10 cellular contexts compared by ENCODE assay signal in genomic region chr6:121932071-121933009, GRCh38.
DNase-seq lines count a peak whose midpoint lies in the region; ATAC-seq and TF ChIP-seq lines count a peak whose summit lies in the region.
"Had no signal": no experiment of that assay in that cellular context is flagged by ENCODE, and none has a peak within 500 bp of the region (broad histone marks: within the 10 kb centered on the region; RNA-seq: fewer than 3 reads in every experiment).

No MANE protein-coding gene starts in this region.

- H3K27me3 Mint-ChIP-seq in naive thymus-derived CD8-positive, alpha-beta T cell: peaks cover 0 to 2% (median 0%) of the 10 kb centered on the region in 5 donors

- POLR2A ChIA-PET in naive thymus-derived CD8-positive, alpha-beta T cell (lab: Charles Lee): no interaction called here

- 20 to 27% methylated on average over 13 of the region's 13 CpGs for WGBS in tibial nerve, 2 donors

- H3K4me1 ChIP-seq in iPS-15b (ENCODE audit: control insufficient read depth, insufficient read depth, low read length) (peaks cover 9% of the 10 kb centered on the region), tibial nerve (peaks cover 0 to 14% (median 2%) of the 10 kb centered on the region in 4 donors)

- no peak overlapping the region for H3K4me3 Mint-ChIP-seq in naive thymus-derived CD8-positive, alpha-beta T cell

- H3K27ac Mint-ChIP-seq in naive thymus-derived CD8-positive, alpha-beta T cell: no peak overlapping the region

- in situ Hi-C loops in astrocyte of the cerebellum (cut with HindIII; ENCODE audit: low sequenced_read_pairs): no loop called here

- H3K9me3 ChIP-seq in iPS-15b (ENCODE audit: control insufficient read depth, insufficient read depth, low read length) (no peaks in the 10 kb centered on the region), tibial nerve (no peaks in the 10 kb centered on the region)

- TF ChIP-seq CTCF in astrocyte of the cerebellum (IDR thresholded peaks at IDR 0.05; ENCODE audit: low read depth, low read length, missing control alignments) (no peak), tibial nerve (IDR thresholded peaks at IDR 0.05) (no peak)

- H3K27ac ChIP-seq in tibial nerve: peak overlapping the region in 1 of 4 donors; percentile 39
- H3K27ac ChIP-seq: 22Rv1 had no signal

- H3K9me3 Mint-ChIP-seq in naive thymus-derived CD8-positive, alpha-beta T cell: peaks cover 0 to 8% (median 0%) of the 10 kb centered on the region in 9 donors

- peak; percentile 15 for DNase-seq in DMS53 (lab: John Stamatoyannopoulos, UW)
- DNase-seq in DMS53 treated with DMSO at 0.1 percent for 48 hours (lab: John Stamatoyannopoulos, UW; ENCODE audit: unreplicated experiment): no peak
- DNase-seq in astrocyte of the cerebellum (ENCODE audit: low read depth): peak; percentile 47
- peak; percentile 34 to 37 for DNase-seq in tibial nerve (ENCODE audit: low spot score in 2 of 2)
- no peak for DNase-seq in activated CD4-positive, alpha-beta T cell treated with anti-CD3 and anti-CD28 coated beads, Interleukin-2, amount 50 U/mL, for 1 hour
- DNase-seq in naive thymus-derived CD8-positive, alpha-beta T cell: no peak
- DNase-seq: NCI-H1694 treated with DMSO at 0.1 percent for 48 hours had no signal

- H3K4me1 Mint-ChIP-seq in naive thymus-derived CD8-positive, alpha-beta T cell: no peaks in the 10 kb centered on the region

- peak in 1 of 2 donors; percentile 50 for TF ChIP-seq EP300 in tibial nerve (IDR thresholded peaks at IDR 0.05)

- H3K4me3 ChIP-seq in astrocyte of the cerebellum (ENCODE audit: low read depth, low read length): no peak overlapping the region
- H3K4me3 ChIP-seq in iPS-15b (ENCODE audit: low read depth, low read length): peak overlapping the region; percentile 14
- no peak overlapping the region for H3K4me3 ChIP-seq in tibial nerve

- H3K27me3 ChIP-seq in iPS-15b (ENCODE audit: control insufficient read depth, insufficient read depth, low read length) (no peaks in the 10 kb centered on the region), tibial nerve (no peaks in the 10 kb centered on the region)

- H3K9ac ChIP-seq in iPS-15b (ENCODE audit: low read depth, low read length): no peak overlapping the region

- no peak for ATAC-seq in naive thymus-derived CD8-positive, alpha-beta T cell
- no peak for ATAC-seq in HG03342 (IDR thresholded peaks at IDR 0.05; ENCODE audit: unreplicated experiment)

- H3K36me3 ChIP-seq in iPS-15b (ENCODE audit: control insufficient read depth, insufficient read depth, low read length): no peaks in the 10 kb centered on the region
- H3K36me3 ChIP-seq in tibial nerve: no peaks in the 10 kb centered on the region

- no peak for TF ChIP-seq POLR2A in tibial nerve (IDR thresholded peaks at IDR 0.05)

- no peaks in the 10 kb centered on the region for H3K36me3 Mint-ChIP-seq in naive thymus-derived CD8-positive, alpha-beta T cell

Comparison
In these comparisons a context has a peak if more than half of its experiments do, and no peak if none do; other contexts are left out.
1. DNase-seq: peak in DMS53 (single experiment), astrocyte of the cerebellum (single experiment) and tibial nerve (2 of 2); none in DMS53 treated with DMSO at 0.1 percent for 48 hours (single experiment), activated CD4-positive, alpha-beta T cell treated with anti-CD3 and anti-CD28 coated beads, Interleukin-2, amount 50 U/mL, for 1 hour (single experiment) and naive thymus-derived CD8-positive, alpha-beta T cell (0 of 10).